1 cellular context compared by ENCODE assay signal in genomic region chr1:50371749-50372148, GRCh38.
TF ChIP-seq lines count a peak whose summit lies in the region.

No MANE protein-coding gene starts in this region.

TF ChIP-seq in H1, 55 proteins besides CTCF, POLR2A, EP300 and RAD21 (continued from another document):
- no peak for TF ChIP-seq SIN3A (conservative IDR thresholded peaks at IDR 0.05 in 1 of 2, IDR thresholded peaks at IDR 0.05 in 1 of 2; ENCODE audit: low read depth in 1 of 2, low read length in 2 of 2)
